ENCODE assay signal across 1 cellular context in the genomic region with DNA sequence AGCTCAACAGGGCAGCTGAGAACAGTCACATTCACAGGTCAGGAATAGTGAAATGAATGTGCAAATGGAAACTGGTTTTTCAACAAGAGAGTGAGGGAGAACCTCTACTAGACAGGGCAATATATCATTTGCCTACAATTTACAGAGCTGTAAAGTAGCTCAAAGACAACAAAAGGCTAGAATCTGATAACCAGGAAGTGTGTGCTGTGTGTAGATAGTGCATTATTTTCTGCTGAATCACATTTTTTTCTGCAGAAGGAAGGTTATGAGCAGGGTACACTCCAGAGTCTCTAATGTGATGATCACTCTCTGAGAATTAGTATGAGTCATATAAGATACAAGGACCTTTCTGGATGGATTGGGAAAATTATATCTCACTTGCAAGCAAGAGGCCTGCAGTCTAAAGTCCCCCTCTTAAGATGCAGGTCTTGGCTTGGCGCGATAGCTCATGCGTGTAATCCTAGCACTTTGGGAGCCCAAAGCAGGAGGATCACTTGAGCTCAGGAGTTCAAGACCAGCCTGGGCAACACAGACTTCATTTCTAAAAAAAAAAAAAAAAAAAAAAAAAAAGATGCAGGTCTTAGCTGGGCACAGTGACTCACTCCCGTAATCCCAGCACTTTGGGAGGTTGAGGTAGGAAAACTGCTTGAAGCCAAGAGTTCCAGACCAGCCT.
TF ChIP-seq lines count a peak whose summit lies in the region.

No MANE protein-coding gene starts in this region.

TF ChIP-seq in K562, 482 proteins besides CTCF, POLR2A, EP300 and RAD21 (continued from another document and continues in another):
- TF ChIP-seq, protein P1, sequence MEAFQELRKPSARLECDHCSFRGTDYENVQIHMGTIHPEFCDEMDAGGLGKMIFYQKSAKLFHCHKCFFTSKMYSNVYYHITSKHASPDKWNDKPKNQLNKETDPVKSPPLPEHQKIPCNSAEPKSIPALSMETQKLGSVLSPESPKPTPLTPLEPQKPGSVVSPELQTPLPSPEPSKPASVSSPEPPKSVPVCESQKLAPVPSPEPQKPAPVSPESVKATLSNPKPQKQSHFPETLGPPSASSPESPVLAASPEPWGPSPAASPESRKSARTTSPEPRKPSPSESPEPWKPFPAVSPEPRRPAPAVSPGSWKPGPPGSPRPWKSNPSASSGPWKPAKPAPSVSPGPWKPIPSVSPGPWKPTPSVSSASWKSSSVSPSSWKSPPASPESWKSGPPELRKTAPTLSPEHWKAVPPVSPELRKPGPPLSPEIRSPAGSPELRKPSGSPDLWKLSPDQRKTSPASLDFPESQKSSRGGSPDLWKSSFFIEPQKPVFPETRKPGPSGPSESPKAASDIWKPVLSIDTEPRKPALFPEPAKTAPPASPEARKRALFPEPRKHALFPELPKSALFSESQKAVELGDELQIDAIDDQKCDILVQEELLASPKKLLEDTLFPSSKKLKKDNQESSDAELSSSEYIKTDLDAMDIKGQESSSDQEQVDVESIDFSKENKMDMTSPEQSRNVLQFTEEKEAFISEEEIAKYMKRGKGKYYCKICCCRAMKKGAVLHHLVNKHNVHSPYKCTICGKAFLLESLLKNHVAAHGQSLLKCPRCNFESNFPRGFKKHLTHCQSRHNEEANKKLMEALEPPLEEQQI (IDR thresholded peaks at IDR 0.05) = peak; percentile 59; the same call in 1 of the 2 replicates
- TF ChIP-seq ZNF444 (CRISPR knock-in tag; IDR thresholded peaks at IDR 0.05) (no peak), RBBP5 (IDR thresholded peaks at IDR 0.05; ENCODE audit: borderline replicate concordance, insufficient read depth, low read length, poor library complexity, severe bottlenecking) (no peak), SAFB2 (IDR thresholded peaks at IDR 0.05; ENCODE audit: borderline replicate concordance, low read depth, low read length, severe bottlenecking) (no peak), ZNF282 (CRISPR knock-in tag; IDR thresholded peaks at IDR 0.05) (no peak), CBX2 (IDR thresholded peaks at IDR 0.05; ENCODE audit: insufficient read depth, low read length, poor library complexity, severe bottlenecking) (no peak), NCOA1 (IDR thresholded peaks at IDR 0.05; ENCODE audit: low read depth) (peak; percentile 67; the same call in 1 of the 2 replicates), ZNF212 (CRISPR knock-in tag; IDR thresholded peaks at IDR 0.05) (no peak), DDX20 (tag; IDR thresholded peaks at IDR 0.05; ENCODE audit: low read depth) (no peak), RBM15 (IDR thresholded peaks at IDR 0.05; ENCODE audit: insufficient read depth, low read length) (no peak), SP2 (IDR thresholded peaks at IDR 0.05; ENCODE audit: extremely low read depth, low read depth, low read length, poor library complexity, severe bottlenecking) (no peak), CBFA2T2 (conservative IDR thresholded peaks at IDR 0.05) (peak; percentile 93), COPS2 (conservative IDR thresholded peaks at IDR 0.05) (no peak), ZNF584 (CRISPR knock-in tag; IDR thresholded peaks at IDR 0.05; ENCODE audit: low read depth) (no peak), C11orf30 (IDR thresholded peaks at IDR 0.05; ENCODE audit: low read depth) (peak; percentile 99), PML (IDR thresholded peaks at IDR 0.05; ENCODE audit: low read length) (peak; percentile 88), CREB5 (CRISPR knock-in tag; IDR thresholded peaks at IDR 0.05) (no peak), RBM34 (IDR thresholded peaks at IDR 0.05; ENCODE audit: borderline replicate concordance, insufficient read depth, low read length) (no peak), MNT (conservative IDR thresholded peaks at IDR 0.05) (peak; percentile 41 to 57), REST (CRISPR knock-in tag; IDR thresholded peaks at IDR 0.05; ENCODE audit: low read depth) (no peak), NFRKB (IDR thresholded peaks at IDR 0.05; ENCODE audit: low read depth) (no peak), KLF16 (IDR thresholded peaks at IDR 0.05) (peak; percentile 77), SMAD3 (CRISPR knock-in tag; conservative IDR thresholded peaks at IDR 0.05) (no peak), ZNF3 (CRISPR knock-in tag; IDR thresholded peaks at IDR 0.05) (no peak), STAT5A (IDR thresholded peaks at IDR 0.05; ENCODE audit: borderline replicate concordance, low read length) (peak; percentile 89), FOXJ2 (tag; IDR thresholded peaks at IDR 0.05) (no peak; the same call in 1 of the 2 replicates), ZNF24 (IDR thresholded peaks at IDR 0.05) (no peak), ETV1 (tag; conservative IDR thresholded peaks at IDR 0.05; ENCODE audit: low read depth) (peak; percentile 65), HOXB6 (CRISPR knock-in tag; IDR thresholded peaks at IDR 0.05; ENCODE audit: borderline replicate concordance) (no peak)
- TF ChIP-seq, protein P2, sequence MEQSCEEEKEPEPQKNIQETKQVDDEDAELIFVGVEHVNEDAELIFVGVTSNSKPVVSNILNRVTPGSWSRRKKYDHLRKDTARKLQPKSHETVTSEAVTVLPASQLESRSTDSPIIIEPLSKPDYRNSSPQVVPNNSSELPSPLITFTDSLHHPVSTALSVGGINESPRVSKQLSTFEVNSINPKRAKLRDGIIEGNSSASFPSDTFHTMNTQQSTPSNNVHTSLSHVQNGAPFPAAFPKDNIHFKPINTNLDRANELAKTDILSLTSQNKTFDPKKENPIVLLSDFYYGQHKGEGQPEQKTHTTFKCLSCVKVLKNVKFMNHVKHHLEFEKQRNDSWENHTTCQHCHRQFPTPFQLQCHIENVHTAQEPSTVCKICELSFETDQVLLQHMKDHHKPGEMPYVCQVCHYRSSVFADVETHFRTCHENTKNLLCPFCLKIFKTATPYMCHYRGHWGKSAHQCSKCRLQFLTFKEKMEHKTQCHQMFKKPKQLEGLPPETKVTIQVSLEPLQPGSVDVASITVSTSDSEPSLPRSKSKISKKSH (CRISPR knock-in tag; IDR thresholded peaks at IDR 0.05) = no peak
- TF ChIP-seq, protein P3, sequence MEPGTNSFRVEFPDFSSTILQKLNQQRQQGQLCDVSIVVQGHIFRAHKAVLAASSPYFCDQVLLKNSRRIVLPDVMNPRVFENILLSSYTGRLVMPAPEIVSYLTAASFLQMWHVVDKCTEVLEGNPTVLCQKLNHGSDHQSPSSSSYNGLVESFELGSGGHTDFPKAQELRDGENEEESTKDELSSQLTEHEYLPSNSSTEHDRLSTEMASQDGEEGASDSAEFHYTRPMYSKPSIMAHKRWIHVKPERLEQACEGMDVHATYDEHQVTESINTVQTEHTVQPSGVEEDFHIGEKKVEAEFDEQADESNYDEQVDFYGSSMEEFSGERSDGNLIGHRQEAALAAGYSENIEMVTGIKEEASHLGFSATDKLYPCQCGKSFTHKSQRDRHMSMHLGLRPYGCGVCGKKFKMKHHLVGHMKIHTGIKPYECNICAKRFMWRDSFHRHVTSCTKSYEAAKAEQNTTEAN (CRISPR knock-in tag; IDR thresholded peaks at IDR 0.05) = no peak
- TF ChIP-seq, protein P4, sequence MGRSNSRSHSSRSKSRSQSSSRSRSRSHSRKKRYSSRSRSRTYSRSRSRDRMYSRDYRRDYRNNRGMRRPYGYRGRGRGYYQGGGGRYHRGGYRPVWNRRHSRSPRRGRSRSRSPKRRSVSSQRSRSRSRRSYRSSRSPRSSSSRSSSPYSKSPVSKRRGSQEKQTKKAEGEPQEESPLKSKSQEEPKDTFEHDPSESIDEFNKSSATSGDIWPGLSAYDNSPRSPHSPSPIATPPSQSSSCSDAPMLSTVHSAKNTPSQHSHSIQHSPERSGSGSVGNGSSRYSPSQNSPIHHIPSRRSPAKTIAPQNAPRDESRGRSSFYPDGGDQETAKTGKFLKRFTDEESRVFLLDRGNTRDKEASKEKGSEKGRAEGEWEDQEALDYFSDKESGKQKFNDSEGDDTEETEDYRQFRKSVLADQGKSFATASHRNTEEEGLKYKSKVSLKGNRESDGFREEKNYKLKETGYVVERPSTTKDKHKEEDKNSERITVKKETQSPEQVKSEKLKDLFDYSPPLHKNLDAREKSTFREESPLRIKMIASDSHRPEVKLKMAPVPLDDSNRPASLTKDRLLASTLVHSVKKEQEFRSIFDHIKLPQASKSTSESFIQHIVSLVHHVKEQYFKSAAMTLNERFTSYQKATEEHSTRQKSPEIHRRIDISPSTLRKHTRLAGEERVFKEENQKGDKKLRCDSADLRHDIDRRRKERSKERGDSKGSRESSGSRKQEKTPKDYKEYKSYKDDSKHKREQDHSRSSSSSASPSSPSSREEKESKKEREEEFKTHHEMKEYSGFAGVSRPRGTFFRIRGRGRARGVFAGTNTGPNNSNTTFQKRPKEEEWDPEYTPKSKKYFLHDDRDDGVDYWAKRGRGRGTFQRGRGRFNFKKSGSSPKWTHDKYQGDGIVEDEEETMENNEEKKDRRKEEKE (IDR thresholded peaks at IDR 0.05; ENCODE audit: borderline replicate concordance in 1 of 2, control insufficient read depth in 1 of 2, low read depth in 2 of 2, low read length in 1 of 2) = no peak
- TF ChIP-seq, protein P5, sequence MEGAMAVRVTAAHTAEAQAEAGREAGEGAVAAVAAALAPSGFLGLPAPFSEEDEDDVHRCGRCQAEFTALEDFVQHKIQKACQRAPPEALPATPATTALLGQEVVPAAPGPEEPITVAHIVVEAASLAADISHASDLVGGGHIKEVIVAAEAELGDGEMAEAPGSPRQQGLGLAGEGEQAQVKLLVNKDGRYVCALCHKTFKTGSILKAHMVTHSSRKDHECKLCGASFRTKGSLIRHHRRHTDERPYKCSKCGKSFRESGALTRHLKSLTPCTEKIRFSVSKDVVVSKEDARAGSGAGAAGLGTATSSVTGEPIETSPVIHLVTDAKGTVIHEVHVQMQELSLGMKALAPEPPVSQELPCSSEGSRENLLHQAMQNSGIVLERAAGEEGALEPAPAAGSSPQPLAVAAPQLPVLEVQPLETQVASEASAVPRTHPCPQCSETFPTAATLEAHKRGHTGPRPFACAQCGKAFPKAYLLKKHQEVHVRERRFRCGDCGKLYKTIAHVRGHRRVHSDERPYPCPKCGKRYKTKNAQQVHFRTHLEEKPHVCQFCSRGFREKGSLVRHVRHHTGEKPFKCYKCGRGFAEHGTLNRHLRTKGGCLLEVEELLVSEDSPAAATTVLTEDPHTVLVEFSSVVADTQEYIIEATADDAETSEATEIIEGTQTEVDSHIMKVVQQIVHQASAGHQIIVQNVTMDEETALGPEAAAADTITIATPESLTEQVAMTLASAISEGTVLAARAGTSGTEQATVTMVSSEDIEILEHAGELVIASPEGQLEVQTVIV (CRISPR knock-in tag; IDR thresholded peaks at IDR 0.05; ENCODE audit: borderline replicate concordance) = no peak
- TF ChIP-seq, protein P6, sequence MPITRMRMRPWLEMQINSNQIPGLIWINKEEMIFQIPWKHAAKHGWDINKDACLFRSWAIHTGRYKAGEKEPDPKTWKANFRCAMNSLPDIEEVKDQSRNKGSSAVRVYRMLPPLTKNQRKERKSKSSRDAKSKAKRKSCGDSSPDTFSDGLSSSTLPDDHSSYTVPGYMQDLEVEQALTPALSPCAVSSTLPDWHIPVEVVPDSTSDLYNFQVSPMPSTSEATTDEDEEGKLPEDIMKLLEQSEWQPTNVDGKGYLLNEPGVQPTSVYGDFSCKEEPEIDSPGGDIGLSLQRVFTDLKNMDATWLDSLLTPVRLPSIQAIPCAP (CRISPR knock-in tag; IDR thresholded peaks at IDR 0.05; ENCODE audit: borderline replicate concordance) = no peak
- TF ChIP-seq, protein P7, sequence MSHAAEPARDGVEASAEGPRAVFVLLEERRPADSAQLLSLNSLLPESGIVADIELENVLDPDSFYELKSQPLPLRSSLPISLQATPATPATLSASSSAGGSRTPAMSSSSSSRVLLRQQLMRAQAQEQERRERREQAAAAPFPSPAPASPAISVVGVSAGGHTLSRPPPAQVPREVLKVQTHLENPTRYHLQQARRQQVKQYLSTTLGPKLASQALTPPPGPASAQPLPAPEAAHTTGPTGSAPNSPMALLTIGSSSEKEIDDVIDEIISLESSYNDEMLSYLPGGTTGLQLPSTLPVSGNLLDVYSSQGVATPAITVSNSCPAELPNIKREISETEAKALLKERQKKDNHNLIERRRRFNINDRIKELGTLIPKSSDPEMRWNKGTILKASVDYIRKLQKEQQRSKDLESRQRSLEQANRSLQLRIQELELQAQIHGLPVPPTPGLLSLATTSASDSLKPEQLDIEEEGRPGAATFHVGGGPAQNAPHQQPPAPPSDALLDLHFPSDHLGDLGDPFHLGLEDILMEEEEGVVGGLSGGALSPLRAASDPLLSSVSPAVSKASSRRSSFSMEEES (CRISPR knock-in tag; IDR thresholded peaks at IDR 0.05) = no peak
